22 cellular contexts compared by ENCODE assay signal in the genomic region with DNA sequence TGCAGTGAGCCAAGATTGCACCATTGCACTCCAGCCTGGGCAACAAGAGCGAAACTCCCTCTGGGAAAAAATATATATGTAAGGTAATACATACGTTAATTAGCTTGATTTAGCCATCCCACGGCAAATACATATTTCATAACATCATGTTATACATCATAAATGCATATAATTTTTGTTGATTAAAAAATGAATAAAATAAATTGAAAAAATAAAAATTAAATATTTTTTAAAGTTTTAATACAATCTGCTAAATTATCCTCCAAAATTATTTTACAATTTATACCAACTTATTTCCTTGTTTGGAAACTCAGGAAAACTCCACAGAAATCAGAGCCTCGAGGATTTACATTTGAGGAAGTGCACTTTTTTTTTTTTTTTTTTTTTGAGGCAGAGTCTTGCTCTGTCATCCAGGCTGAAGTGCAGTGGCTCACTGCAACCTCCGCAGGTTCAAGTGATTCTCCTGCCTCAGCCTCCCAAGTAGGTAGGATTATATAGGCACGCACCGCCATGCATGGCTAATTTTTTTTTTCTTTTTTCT.
"Had no signal": no experiment of that assay in that cellular context is flagged by ENCODE, and none has a peak within 500 bp of the region (broad histone marks: within the 10 kb centered on the region; RNA-seq: fewer than 3 reads in every experiment).

No MANE protein-coding gene starts in this region.

- H3K4me1 ChIP-seq: gastrocnemius medialis, psoas muscle, sigmoid colon, spleen, testis, tibial artery had no signal

- ATAC-seq: gastrocnemius medialis; left lobe of liver; natural killer cell; psoas muscle; right cardiac atrium; stimulated activated memory B cell treated with anti-CD40 and anti-IgM and Interleukin-4, amounts not matched to agents 10 μg/mL and 1 μg/mL and 100 μg/mL, for 72 hours; stimulated activated naive CD8-positive, alpha-beta T cell treated with anti-CD3 and anti-CD28 coated beads, Interleukin-15, Interleukin-2, amounts not matched to agents 100 U/mL and 50 U/mL, for 24 hours had no signal

- DNase-seq: dermis blood vessel endothelial cell; effector memory CD4-positive, alpha-beta T cell; gastrocnemius medialis; head of caudate nucleus; natural killer cell; occipital lobe; ovary; posterior cingulate gyrus; psoas muscle; right cardiac atrium; sigmoid colon; spleen; stimulated activated CD4-positive, alpha-beta T cell treated with anti-CD3 and anti-CD28 coated beads, Interleukin-4, amount 100 ng/mL, for 4 hours; stimulated activated naive CD8-positive, alpha-beta T cell treated with anti-CD3 and anti-CD28 coated beads, Interleukin-15, Interleukin-2, amounts not matched to agents 100 U/mL and 50 U/mL, for 24 hours; substantia nigra; testis; tibial artery had no signal

- H3K27ac ChIP-seq: coronary artery, gastrocnemius medialis, ovary, psoas muscle, sigmoid colon, spleen, testis, tibial artery had no signal

- H3K9me3 ChIP-seq: gastrocnemius medialis, ovary, psoas muscle, sigmoid colon, spleen, testis, tibial artery had no signal

- H3K4me3 ChIP-seq: coronary artery, gastrocnemius medialis, lung, ovary, psoas muscle, sigmoid colon, spleen, testis, tibial artery had no signal

- FAIRE-seq: keratinocyte had no signal

- H3K36me3 ChIP-seq: ovary had no signal
